In the genomic region with DNA sequence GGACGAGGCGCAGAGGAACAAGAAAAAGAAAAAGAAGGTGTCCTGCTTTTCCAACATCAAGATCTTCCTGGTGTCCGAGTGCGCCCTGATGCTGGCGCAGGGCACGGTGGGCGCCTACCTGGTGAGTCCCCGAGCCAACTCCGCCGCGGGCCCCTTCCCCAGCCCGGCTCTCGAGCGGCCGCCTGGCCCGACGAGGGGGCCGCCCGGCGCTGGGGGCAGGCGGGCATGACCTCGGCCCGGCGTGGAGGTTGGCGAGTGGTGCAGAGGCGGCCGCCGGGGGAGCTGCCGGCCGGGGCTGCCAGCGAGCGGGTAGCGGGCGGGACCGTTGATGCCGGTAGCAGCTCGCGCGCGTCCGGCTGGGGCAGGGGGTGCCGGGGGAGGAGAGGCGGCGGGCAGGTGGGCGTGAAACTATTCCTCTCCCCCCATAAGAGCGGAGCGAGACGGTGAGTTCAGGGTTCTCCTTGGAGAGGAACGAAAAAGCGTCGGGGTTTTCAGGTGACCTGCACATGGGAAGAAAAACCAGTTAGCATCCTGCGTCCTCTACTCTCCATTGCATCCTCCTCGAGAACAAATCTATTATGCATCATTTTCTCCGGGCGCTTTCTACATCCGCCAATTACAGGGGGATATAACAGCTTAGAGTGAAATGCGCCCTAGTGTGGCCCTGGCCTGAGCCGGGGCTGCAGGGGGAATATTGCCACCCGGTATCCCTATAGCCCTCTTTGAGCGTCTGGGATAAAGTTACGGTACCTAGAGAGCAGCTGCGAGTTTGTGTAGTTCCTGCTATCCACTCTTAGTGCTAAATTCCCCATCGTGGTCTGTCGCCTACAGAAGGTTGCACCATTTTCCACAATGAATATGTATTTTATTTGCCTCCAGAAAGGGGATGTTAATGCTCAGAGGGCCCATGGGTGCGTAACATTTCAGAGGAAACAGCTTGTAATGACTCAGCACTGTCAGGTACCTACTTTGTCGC, we compare ENCODE assay signal across 8 cellular contexts. TPM values are rescaled to one million over a fixed set of nuclear protein-coding genes. Genes with fewer than 3 reads are reported as not detected.
DNase-seq lines count a peak whose midpoint lies in the region; ATAC-seq, FAIRE-seq and TF ChIP-seq lines count a peak whose summit lies in the region.

No MANE protein-coding gene starts in this region.

- no peaks in the 10 kb centered on the region for H3K36me3 ChIP-seq in Caco-2 (ENCODE audit: control insufficient read depth, insufficient read depth, low read length)
- H3K36me3 ChIP-seq in H1 (ENCODE audit: control insufficient read depth in 2 of 4, insufficient read depth in 4 of 4, low read length in 3 of 4) = no peaks in the 10 kb centered on the region

- no peak overlapping the region for H2BK15ac ChIP-seq in H1 (ENCODE audit: low read length)

- no peak overlapping the region for H2BK120ac ChIP-seq in H1 (replicated peaks; ENCODE audit: low read depth, low read length)

- H3K4me2 ChIP-seq in H1 (ENCODE audit: insufficient read depth in 1 of 2, low read depth in 2 of 2, low read length in 2 of 2) = peak overlapping the region; percentile 86 to 87

- no TSS peak for BruUV-seq in Caco-2 (replicated peaks; lab: Mats Ljungman, UMichigan)

- H3K9me3 Mint-ChIP-seq in Caco-2 (ENCODE audit: unreplicated experiment) = no peaks in the 10 kb centered on the region
- no peaks in the 10 kb centered on the region for H3K9me3 Mint-ChIP-seq in activated CD4-positive, alpha-beta memory T cell treated with anti-CD3 and anti-CD28 coated beads, Interleukin-2, amount 10 ng/mL, durations not matched to agents 7 days and 5 days
- H3K9me3 Mint-ChIP-seq in stimulated activated naive B cell treated with anti-CD40 and anti-IgM and Interleukin-4, amounts not matched to agents 10 μg/mL and 1 μg/mL and 100 μg/mL, for 72 hours = peaks cover 0 to 1% of the 10 kb centered on the region in 2 donors

- no peak overlapping the region for H3K27ac ChIP-seq in H1 (ENCODE audit: low read depth, low read length)

- no peak overlapping the region for H4K91ac ChIP-seq in H1 (replicated peaks; ENCODE audit: insufficient read length, low read length)

- no peak overlapping the region for H3K23ac ChIP-seq in H1 (ENCODE audit: insufficient read length)

- H3K9me3 ChIP-seq in Caco-2 (no peaks in the 10 kb centered on the region), H1 (ENCODE audit: insufficient read depth in 2 of 2, low read depth in 1 of 2, low read length in 1 of 2) (no peaks in the 10 kb centered on the region)

- H3K4me1 Mint-ChIP-seq in Caco-2 (ENCODE audit: low read depth, unreplicated experiment) = no peaks in the 10 kb centered on the region
- H3K4me1 Mint-ChIP-seq in activated CD4-positive, alpha-beta memory T cell treated with anti-CD3 and anti-CD28 coated beads, Interleukin-2, amount 10 ng/mL, durations not matched to agents 7 days and 5 days = peaks cover 69% of the 10 kb centered on the region
- H3K4me1 Mint-ChIP-seq in stimulated activated naive B cell treated with anti-CD40 and anti-IgM and Interleukin-4, amounts not matched to agents 10 μg/mL and 1 μg/mL and 100 μg/mL, for 72 hours = peaks cover 34 to 62% of the 10 kb centered on the region in 2 donors

- peak overlapping the region; percentile 57 for H3K4me3 Mint-ChIP-seq in Caco-2 (ENCODE audit: unreplicated experiment)
- peak overlapping the region; percentile 81 for H3K4me3 Mint-ChIP-seq in activated CD4-positive, alpha-beta memory T cell treated with anti-CD3 and anti-CD28 coated beads, Interleukin-2, amount 10 ng/mL, durations not matched to agents 7 days and 5 days
- peak overlapping the region; percentile 79 to 83 for H3K4me3 Mint-ChIP-seq in stimulated activated naive B cell treated with anti-CD40 and anti-IgM and Interleukin-4, amounts not matched to agents 10 μg/mL and 1 μg/mL and 100 μg/mL, for 72 hours

- H3K27me3 ChIP-seq in Caco-2 (replicated peaks; ENCODE audit: control insufficient read depth, insufficient read depth, low read length) = no peaks in the 10 kb centered on the region; the same call in 1 of the 2 replicates
- peaks cover 0 to 11% (median 10%) of the 10 kb centered on the region in 4 experiments; a peak in 5 of 7 replicates for H3K27me3 ChIP-seq in H1 (replicated peaks in 1 of 4; ENCODE audit: control insufficient read depth in 3 of 4, extremely low read depth in 1 of 4, insufficient read depth in 3 of 4, low read length in 3 of 4)

- H2BK12ac ChIP-seq in H1 (ENCODE audit: low read depth, low read length) = no peak overlapping the region

- H3K56ac ChIP-seq in H1 (replicated peaks; ENCODE audit: insufficient read length, low read depth, low read length) = no peak overlapping the region

- H3K27ac Mint-ChIP-seq in Caco-2 (ENCODE audit: unreplicated experiment) = no peak overlapping the region
- H3K27ac Mint-ChIP-seq in activated CD4-positive, alpha-beta memory T cell treated with anti-CD3 and anti-CD28 coated beads, Interleukin-2, amount 10 ng/mL, durations not matched to agents 7 days and 5 days = peak overlapping the region; percentile 83
- peak overlapping the region; percentile 66 for H3K27ac Mint-ChIP-seq in stimulated activated naive B cell treated with anti-CD40 and anti-IgM and Interleukin-4, amounts not matched to agents 10 μg/mL and 1 μg/mL and 100 μg/mL, for 72 hours

- no peak overlapping the region for H2BK20ac ChIP-seq in H1 (ENCODE audit: low read length)

- no peak overlapping the region for H2AFZ ChIP-seq in H1 (ENCODE audit: low read length)

- H3K18ac ChIP-seq in H1 (ENCODE audit: extremely low read depth, low read length) = no peak overlapping the region

- no peak for TF ChIP-seq POLR2A in H1 (IDR thresholded peaks at IDR 0.05; ENCODE audit: control extremely low read depth in 1 of 2, low read depth in 2 of 2, low read length in 2 of 2)

- peaks cover 0 to 3% of the 10 kb centered on the region in 2 experiments for H4K20me1 ChIP-seq in H1 (replicated peaks in 1 of 2; ENCODE audit: control insufficient read depth in 1 of 2, insufficient read depth in 2 of 2, low read length in 2 of 2)

- H3K23me2 ChIP-seq in H1 (ENCODE audit: low read depth, low read length) = peaks cover 7% of the 10 kb centered on the region; the same call in 1 of the 2 replicates

- no peak for FAIRE-seq in H1 (lab: Jason Lieb, UNC)

- peak; percentile 56 to 58 for ATAC-seq in stimulated activated naive B cell treated with anti-CD40 and anti-IgM and Interleukin-4, amounts not matched to agents 10 μg/mL and 1 μg/mL and 100 μg/mL, for 72 hours (replicated peaks)
- no peak for ATAC-seq in GM19397 (IDR thresholded peaks at IDR 0.05; ENCODE audit: unreplicated experiment)

- peaks cover 3% of the 10 kb centered on the region; the same call in 1 of the 2 replicates for H3K79me1 ChIP-seq in H1 (ENCODE audit: low read depth, low read length)

- peak overlapping the region in 1 of 4 experiments; percentile 22; a peak in 2 of 7 replicates for H3K9ac ChIP-seq in H1 (replicated peaks in 1 of 4; ENCODE audit: extremely low read depth in 1 of 4, low read depth in 3 of 4, low read length in 3 of 4)

- peaks cover 18% of the 10 kb centered on the region for H3K27me3 Mint-ChIP-seq in Caco-2 (ENCODE audit: insufficient read depth, unreplicated experiment)
- H3K27me3 Mint-ChIP-seq in activated CD4-positive, alpha-beta memory T cell treated with anti-CD3 and anti-CD28 coated beads, Interleukin-2, amount 10 ng/mL, durations not matched to agents 7 days and 5 days = no peaks in the 10 kb centered on the region
- peaks cover 35 to 54% of the 10 kb centered on the region in 2 donors for H3K27me3 Mint-ChIP-seq in stimulated activated naive B cell treated with anti-CD40 and anti-IgM and Interleukin-4, amounts not matched to agents 10 μg/mL and 1 μg/mL and 100 μg/mL, for 72 hours

- CTCF ChIA-PET in Caco-2 (lab: Charles Lee) = interaction anchor here (0.6 kb wide), 1 partner anchor 26 kb away, joined by 3 read pairs; no protein-coding TSS in a partner anchor
- CTCF ChIA-PET in activated CD4-positive, alpha-beta memory T cell treated with anti-CD3 and anti-CD28 coated beads, Interleukin-2, amount 10 ng/mL, durations not matched to agents 7 days and 5 days (lab: Charles Lee) = interaction anchor here (0.8 to 4.8 kb wide), 9 partner anchors 9 to 225 kb away, joined by 3 to 30 read pairs (median 6); no protein-coding TSS in a partner anchor
- CTCF ChIA-PET in H1 (lab: Charles Lee; ENCODE audit: partially characterized antibody) = interaction anchor here (0.6 to 10.9 kb wide), 22 partner anchors 10 to 553 kb away, joined by 3 to 118 read pairs (median 5); no protein-coding TSS in a partner anchor

- peaks cover 0 to 18% of the 10 kb centered on the region in 2 experiments; a peak in 2 of 4 replicates for H3K79me2 ChIP-seq in H1 (ENCODE audit: control insufficient read depth in 1 of 2, insufficient read depth in 2 of 2, low read length in 2 of 2)

- no peak for TF ChIP-seq EP300 in H1 (IDR thresholded peaks at IDR 0.05; ENCODE audit: borderline replicate concordance in 1 of 2, low read depth in 2 of 2, low read length in 2 of 2)

- H4K5ac ChIP-seq in H1 (ENCODE audit: insufficient read length, low read depth, low read length) = no peak overlapping the region

- no peak overlapping the region for H3K4ac ChIP-seq in H1 (replicated peaks; ENCODE audit: insufficient read length, low read depth, low read length)

- H2BK5ac ChIP-seq in H1 (ENCODE audit: low read depth, low read length) = no peak overlapping the region

- no peaks in the 10 kb centered on the region for H3K4me1 ChIP-seq in Caco-2
- peaks cover 7 to 15% (median 11%) of the 10 kb centered on the region in 4 experiments; a peak in 6 of 7 replicates for H3K4me1 ChIP-seq in H1 (replicated peaks in 1 of 4; ENCODE audit: control insufficient read depth in 3 of 4, insufficient read depth in 4 of 4, low read length in 3 of 4)

- H3K4me3 ChIP-seq in Caco-2 (ENCODE audit: low read depth, low read length) = no peak overlapping the region
- peak overlapping the region; percentile 60 to 86 (median 63) for H3K4me3 ChIP-seq in H1 (ENCODE audit: extremely low read depth in 1 of 4, insufficient read depth in 2 of 4, low read depth in 3 of 4, low read length in 4 of 4)

- intact Hi-C loops in Caco-2 (cut with micrococcal nuclease; ENCODE audit: unreplicated experiment) = loop anchor here (1.0 to 5.0 kb wide), 3 partner anchors 148 to 552 kb away; no protein-coding TSS in a partner anchor

- WGBS in H1 (ENCODE audit: extremely low coverage in 1 of 2, insufficient coverage in 1 of 2, insufficient read length in 1 of 2, insufficient replicate concordance in 2 of 2, low coverage in 1 of 2, low lambda C conversion rate in 2 of 2, missing lambda C conversion rate in 1 of 2), 2 experiments = 5% methylated on average over 24 of the region's 66 CpGs; no CpG with 5 or more reads in 1 of the 2 experiments

- TF ChIP-seq CTCF in Caco-2 (IDR thresholded peaks at IDR 0.05; ENCODE audit: insufficient read depth in 1 of 2, low read depth in 1 of 2, low read length in 1 of 2, severe bottlenecking in 1 of 2, unreplicated experiment in 1 of 2) = no peak
- peak in 1 of 3 experiments; percentile 23; a peak in 1 of 4 replicates for TF ChIP-seq CTCF in H1 (IDR thresholded peaks at IDR 0.05; ENCODE audit: control extremely low read depth in 1 of 3, insufficient read depth in 1 of 3, low read depth in 1 of 3, low read length in 3 of 3)

- H3K14ac ChIP-seq in H1 (ENCODE audit: insufficient read length) = no peak overlapping the region

- peak overlapping the region; percentile 45; the same call in 1 of the 2 replicates for H4K8ac ChIP-seq in H1 (ENCODE audit: extremely low read depth, insufficient read depth, low read length)

- no peak; a peak in 1 of 4 replicates for TF ChIP-seq RAD21 in H1 (IDR thresholded peaks at IDR 0.05 in 1 of 2, conservative IDR thresholded peaks at IDR 0.05 in 1 of 2; ENCODE audit: low read depth in 2 of 2, low read length in 2 of 2)

- H3K36me3 Mint-ChIP-seq in Caco-2 (ENCODE audit: insufficient read depth, unreplicated experiment) = no peaks in the 10 kb centered on the region
- H3K36me3 Mint-ChIP-seq in activated CD4-positive, alpha-beta memory T cell treated with anti-CD3 and anti-CD28 coated beads, Interleukin-2, amount 10 ng/mL, durations not matched to agents 7 days and 5 days (ENCODE audit: low read depth) = peaks cover 17% of the 10 kb centered on the region
- peaks cover 2 to 10% of the 10 kb centered on the region in 2 donors for H3K36me3 Mint-ChIP-seq in stimulated activated naive B cell treated with anti-CD40 and anti-IgM and Interleukin-4, amounts not matched to agents 10 μg/mL and 1 μg/mL and 100 μg/mL, for 72 hours

- DNase-seq in Caco-2 = peak in 1 of 2 experiments; percentile 32
- DNase-seq in NCI-H146 treated with DMSO at 0.1 percent for 48 hours (lab: John Stamatoyannopoulos, UW; ENCODE audit: unreplicated experiment) = peak; percentile 41
- DNase-seq in activated CD4-positive, alpha-beta memory T cell treated with anti-CD3 and anti-CD28 coated beads, Interleukin-2, amount 10 ng/mL, durations not matched to agents 7 days and 5 days = peak; percentile 58
- peak in 1 of 2 experiments; percentile 63 for DNase-seq in H1 (ENCODE audit: low read depth in 1 of 2, low spot score in 2 of 2)
- DNase-seq in lung microvascular endothelial cell (ENCODE audit: low read depth in 2 of 2) = peak; percentile 6 to 19
- peak; percentile 57 for DNase-seq in stimulated activated naive B cell treated with anti-CD40 and anti-IgM and Interleukin-4, amounts not matched to agents 10 μg/mL and 1 μg/mL and 100 μg/mL, for 72 hours
- DNase-seq in NK-92 (lab: John Stamatoyannopoulos, UW; ENCODE audit: unreplicated experiment) = no peak

- POLR2A ChIA-PET in Caco-2 (lab: Charles Lee) = no interaction called here
- POLR2A ChIA-PET in activated CD4-positive, alpha-beta memory T cell treated with anti-CD3 and anti-CD28 coated beads, Interleukin-2, amount 10 ng/mL, durations not matched to agents 7 days and 5 days (lab: Charles Lee) = interaction anchor here (0.6 to 4.7 kb wide), 12 partner anchors 10 to 1028 kb away, joined by 3 to 47 read pairs (median 3); no protein-coding TSS in a partner anchor
- POLR2A ChIA-PET in H1 (lab: Charles Lee; ENCODE audit: partially characterized antibody) = interaction anchor here (0.6 to 1.5 kb wide), 4 partner anchors 87 to 652 kb away, joined by 3 read pairs; no protein-coding TSS in a partner anchor

- H2AK5ac ChIP-seq in H1 (ENCODE audit: low read depth, low read length) = no peak overlapping the region

RNA-seq across cellular contexts. Expression of gene SLCO3A1, which starts 0.7 kb away (rescaled TPM):
- total RNA-seq in Caco-2 (2022) (0.26 TPM in 1 of 2 replicates, not detected in the other), lung microvascular endothelial cell (0.20 and 0.44 TPM in 2 replicates)
- 10 to 100 TPM; 48.8 to 52.6 TPM for total RNA-seq in activated CD4-positive, alpha-beta memory T cell treated with anti-CD3 and anti-CD28 coated beads, Interleukin-2, amount 10 ng/mL, durations not matched to agents 7 days and 5 days
- 15.1 and 15.3 TPM in 2 replicates for total RNA-seq in H1 (2021; fragmentation: NEBNext Ultra II Directional; extraction: Animal tissue kit (Norgen Biotek cat#: 25700))
- 20.4 and 23.4 TPM in 2 replicates for polyA plus RNA-seq in H1 (2011; rRNA removed)
- 12.0 TPM for polyA plus RNA-seq in H1 (2011; cell fraction: cytosol; rRNA removed)
- polyA plus RNA-seq in H1 (2011; cell fraction: nucleus; rRNA removed) = 24.1 TPM
- 12.7 to 14.0 TPM (median 13.7 TPM) in 4 replicates for polyA plus RNA-seq in H1 (2012, experiment 1 of 2)
- 10.1 TPM for polyA plus RNA-seq in H1 (2012, experiment 2 of 2)
- 12.0 TPM for polyA plus RNA-seq in H1 (2013, experiment 1 of 2)
- 14.2 TPM for polyA plus RNA-seq in H1 (2013, experiment 2 of 2)
- polyA minus RNA-seq in H1 (2011; rRNA and poly(A)+ RNA removed) = 36.9 and 53.2 TPM in 2 replicates
- polyA minus RNA-seq in H1 (2011; cell fraction: cytosol; rRNA and poly(A)+ RNA removed) = 16.9 TPM
- polyA minus RNA-seq in H1 (2011; cell fraction: nucleus; rRNA and poly(A)+ RNA removed) = 23.3 TPM

Comparison
In these comparisons a context has a peak if more than half of its experiments do, and no peak if none do; other contexts are left out.
1. RNA of gene SLCO3A1, which starts 0.7 kb away (total RNA-seq): 48.8 to 52.6 TPM in activated CD4-positive, alpha-beta memory T cell treated with anti-CD3 and anti-CD28 coated beads, Interleukin-2, amount 10 ng/mL, durations not matched to agents 7 days and 5 days and 15.1 to 15.3 TPM in H1; 0.20 to 0.44 TPM in lung microvascular endothelial cell and 0.26 TPM in Caco-2; every median in the first group is over 10 times any median in the second.
2. Peak in every context shown above with its lines, with median percentiles within 50 percentile points of each other: H3K4me3 Mint-ChIP-seq.